22 cellular contexts compared by ENCODE assay signal in the genomic region with DNA sequence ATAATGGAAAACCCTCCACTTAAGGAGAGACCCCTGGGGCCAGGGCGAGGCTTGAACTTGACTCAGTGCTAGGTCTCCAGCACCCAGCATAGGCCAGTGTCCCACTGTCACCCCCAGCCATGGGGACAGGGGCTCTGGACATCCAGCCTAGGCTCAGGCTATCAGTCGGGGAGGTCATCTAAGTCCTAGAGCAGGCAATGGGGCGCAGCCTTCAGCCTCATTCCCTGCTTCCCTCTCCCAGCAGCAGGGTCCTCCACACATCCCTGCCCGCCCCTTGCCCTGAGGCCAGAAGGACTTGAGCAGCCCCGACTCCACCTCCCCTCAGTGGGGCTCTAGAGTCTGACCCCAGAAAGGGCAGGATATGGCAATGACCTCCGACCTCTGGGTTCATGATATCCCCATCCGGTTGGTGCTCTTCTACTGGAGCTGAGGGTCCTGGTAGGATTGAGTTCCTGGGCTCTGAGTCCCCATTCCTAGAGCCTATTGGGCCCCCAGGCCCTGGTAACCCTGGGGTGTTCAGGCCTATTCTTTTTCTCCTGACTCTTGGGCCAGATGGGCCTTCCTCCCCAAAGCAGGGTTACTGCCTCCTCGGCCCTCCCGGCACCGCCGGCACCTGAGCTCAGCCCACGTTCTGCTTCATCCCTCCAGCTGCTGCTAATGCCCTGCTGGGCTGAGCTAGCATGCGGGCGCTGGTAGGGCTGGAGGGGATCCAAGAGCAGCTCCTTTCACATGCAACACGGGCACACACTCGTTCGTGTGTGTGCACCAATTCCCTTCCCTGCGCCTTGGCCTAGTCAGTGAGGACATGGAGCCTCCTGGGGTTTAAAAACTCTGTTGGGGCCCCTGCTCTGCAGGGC. TPM values are rescaled to one million over a fixed set of nuclear protein-coding genes. Genes with fewer than 3 reads are reported as not detected.
A peak's percentile ranks its signal among the peaks of the same experiment; 100 is the strongest.
DNase-seq lines count a peak whose midpoint lies in the region; ATAC-seq and TF ChIP-seq lines count a peak whose summit lies in the region.
"Had no signal": no experiment of that assay in that cellular context is flagged by ENCODE, and none has a peak within 500 bp of the region (broad histone marks: within the 10 kb centered on the region; RNA-seq: fewer than 3 reads in every experiment).

No MANE protein-coding gene starts in this region.

- WGBS in mammary epithelial cell (ENCODE audit: low coverage, missing lambda C conversion rate), result 84% methylated on average over 15 of the region's 18 CpGs
- WGBS in endodermal cell (ENCODE audit: insufficient coverage in 1 of 2, insufficient read length in 1 of 2), 2 experiments, result 87 to 89% methylated on average over 13 to 18 of the region's 18 CpGs

- ATAC-seq in thoracic aorta (ENCODE audit: insufficient number of reproducible peaks, low FRiP score, low read depth), result peak; percentile 1
- ATAC-seq in HG03039 (IDR thresholded peaks at IDR 0.05; ENCODE audit: unreplicated experiment), result no peak

- no peak overlapping the region for H3K4me3 Mint-ChIP-seq in MCF 10A (ENCODE audit: unreplicated experiment)
- no peak overlapping the region for H3K4me3 Mint-ChIP-seq in endodermal cell
- H3K4me3 Mint-ChIP-seq: activated CD4-positive, alpha-beta T cell treated with anti-CD3 and anti-CD28 coated beads, Interleukin-2, amount 10 ng/mL, durations not matched to agents 7 days and 5 days; CD4-positive, alpha-beta T cell; immature natural killer cell; nephron; stimulated activated naive CD8-positive, alpha-beta T cell treated with anti-CD3 and anti-CD28 coated beads, Interleukin-15, Interleukin-2, amounts not matched to agents 100 ng/mL and 50 ng/mL, for 24 hours had no signal

- POLR2A ChIA-PET in MCF 10A (lab: Yijun Ruan, JAX), result no interaction called here

- H3K4me1 ChIP-seq in mammary epithelial cell (ENCODE audit: insufficient read depth, low read length) (peaks cover 41% of the 10 kb centered on the region), left ventricle myocardium inferior (peaks cover 24% of the 10 kb centered on the region), thoracic aorta (ENCODE audit: control insufficient read depth in 1 of 2, low read depth in 2 of 2) (peaks cover 40 to 62% of the 10 kb centered on the region in 2 donors), endodermal cell (ENCODE audit: control insufficient read depth, insufficient read depth, low read length) (peaks cover 5% of the 10 kb centered on the region)

- DNase-seq in mammary epithelial cell, result no peak
- DNase-seq in MCF 10A (ENCODE audit: unreplicated experiment), result no peak
- DNase-seq in RPMI8226, result peak; percentile 70
- no peak for DNase-seq in left ventricle myocardium inferior
- DNase-seq in thoracic aorta (ENCODE audit: low spot score), result no peak
- DNase-seq in endodermal cell, result no peak
- no peak for DNase-seq in HuH-7 (ENCODE audit: low spot score)
- DNase-seq: activated CD4-positive, alpha-beta T cell treated with anti-CD3 and anti-CD28 coated beads, Interleukin-2, amount 10 ng/mL, durations not matched to agents 7 days and 5 days; activated naive CD4-positive, alpha-beta T cell treated with anti-CD3 and anti-CD28 coated beads, Interleukin-2, amount 50 U/mL, for 16 hours; brain microvascular endothelial cell; CD4-positive, alpha-beta T cell; DMS79 treated with DMSO at 0.1 percent for 48 hours; glutamatergic neuron; H7; immature natural killer cell had no signal

- H3K27ac Mint-ChIP-seq in MCF 10A (ENCODE audit: low read depth, unreplicated experiment) (no peak overlapping the region), endodermal cell (no peak overlapping the region)
- H3K27ac Mint-ChIP-seq: activated CD4-positive, alpha-beta T cell treated with anti-CD3 and anti-CD28 coated beads, Interleukin-2, amount 10 ng/mL, durations not matched to agents 7 days and 5 days; CD4-positive, alpha-beta T cell; nephron; stimulated activated naive CD8-positive, alpha-beta T cell treated with anti-CD3 and anti-CD28 coated beads, Interleukin-15, Interleukin-2, amounts not matched to agents 100 ng/mL and 50 ng/mL, for 24 hours had no signal

- peaks cover 11% of the 10 kb centered on the region for H3K4me1 Mint-ChIP-seq in MCF 10A (ENCODE audit: insufficient read depth, unreplicated experiment)
- peaks cover 6% of the 10 kb centered on the region for H3K4me1 Mint-ChIP-seq in endodermal cell
- H3K4me1 Mint-ChIP-seq: nephron had no signal

- BruUV-seq in mammary epithelial cell (replicated peaks; lab: Mats Ljungman, UMichigan) (no TSS peak), MCF 10A (replicated peaks; lab: Mats Ljungman, UMichigan) (no TSS peak)

- no peaks in the 10 kb centered on the region for H3K36me3 ChIP-seq in mammary epithelial cell (ENCODE audit: insufficient read depth, low read length)
- no peaks in the 10 kb centered on the region for H3K36me3 ChIP-seq in left ventricle myocardium inferior
- no peaks in the 10 kb centered on the region for H3K36me3 ChIP-seq in thoracic aorta
- H3K36me3 ChIP-seq in endodermal cell (ENCODE audit: control insufficient read depth, insufficient read depth, low read length), result no peaks in the 10 kb centered on the region
- H3K36me3 ChIP-seq: brain microvascular endothelial cell had no signal

- TF ChIP-seq CTCF in mammary epithelial cell (conservative IDR thresholded peaks at IDR 0.05 in 1 of 2, IDR thresholded peaks at IDR 0.05 in 1 of 2; ENCODE audit: extremely low read depth in 1 of 2, insufficient read depth in 1 of 2, low read depth in 1 of 2, low read length in 2 of 2), result no peak
- no peak for TF ChIP-seq CTCF in MCF 10A (IDR thresholded peaks at IDR 0.05; ENCODE audit: unreplicated experiment)
- TF ChIP-seq CTCF in left ventricle myocardium inferior (IDR thresholded peaks at IDR 0.05; ENCODE audit: borderline replicate concordance), result no peak
- TF ChIP-seq CTCF in thoracic aorta (IDR thresholded peaks at IDR 0.05), result no peak
- TF ChIP-seq CTCF in endodermal cell (conservative IDR thresholded peaks at IDR 0.05), result no peak

- dilution Hi-C loops in mammary epithelial cell (cut with HindIII; ENCODE audit: low sequenced_read_pairs), result loop anchor here (5.0 kb wide), 1 partner anchor 49 kb away; no protein-coding TSS in a partner anchor

- H3K27me3 ChIP-seq in mammary epithelial cell (ENCODE audit: insufficient read depth, low read length) (no peaks in the 10 kb centered on the region), left ventricle myocardium inferior (ENCODE audit: low read depth) (peaks cover 30% of the 10 kb centered on the region), thoracic aorta (replicated peaks; ENCODE audit: insufficient read depth) (no peaks in the 10 kb centered on the region), endodermal cell (ENCODE audit: control insufficient read depth, insufficient read depth, low read length, poor library complexity, severe bottlenecking) (no peaks in the 10 kb centered on the region)
- H3K27me3 ChIP-seq: brain microvascular endothelial cell had no signal

- H3K27ac ChIP-seq in mammary epithelial cell (ENCODE audit: insufficient read depth, low read depth, low read length) (no peak overlapping the region), left ventricle myocardium inferior (replicated peaks) (peak overlapping the region; percentile 56), thoracic aorta (peak overlapping the region; percentile 92 to 97), endodermal cell (ENCODE audit: low read depth, low read length) (no peak overlapping the region)
- H3K27ac ChIP-seq: brain microvascular endothelial cell had no signal

- H3K9me3 ChIP-seq in mammary epithelial cell (replicated peaks; ENCODE audit: insufficient read depth, low read length), result no peaks in the 10 kb centered on the region
- no peaks in the 10 kb centered on the region for H3K9me3 ChIP-seq in left ventricle myocardium inferior (replicated peaks)
- no peaks in the 10 kb centered on the region for H3K9me3 ChIP-seq in thoracic aorta
- H3K9me3 ChIP-seq in endodermal cell (ENCODE audit: control insufficient read depth, low read length), result no peaks in the 10 kb centered on the region
- H3K9me3 ChIP-seq: A549 had no signal

- CTCF ChIA-PET in mammary epithelial cell (lab: Charles Lee; ENCODE audit: low non-redundant PET), result no interaction called here
- CTCF ChIA-PET in MCF 10A (lab: Yijun Ruan, JAX), result interaction anchor here (0.6 kb wide), 1 partner anchor 11 kb away, joined by 3 read pairs; no protein-coding TSS in a partner anchor

- H3K9ac ChIP-seq in mammary epithelial cell (ENCODE audit: insufficient read depth, low read length) (no peak overlapping the region), endodermal cell (ENCODE audit: extremely low read depth, low read length, poor library complexity, severe bottlenecking) (no peak overlapping the region)

- H3K4me3 ChIP-seq in mammary epithelial cell (replicated peaks in 1 of 3; ENCODE audit: insufficient read depth in 1 of 3, low read depth in 2 of 3, low read length in 3 of 3) (no peak overlapping the region), left ventricle myocardium inferior (no peak overlapping the region), thoracic aorta (peak overlapping the region; percentile 55), endodermal cell (ENCODE audit: low read length) (no peak overlapping the region)
- H3K4me3 ChIP-seq: A549 had no signal

- no peak overlapping the region for H3K4me2 ChIP-seq in mammary epithelial cell (ENCODE audit: insufficient read depth, low read depth, low read length)
- H3K4me2 ChIP-seq: A549 had no signal

- H3K36me3 Mint-ChIP-seq in MCF 10A (ENCODE audit: insufficient read depth, unreplicated experiment) (no peaks in the 10 kb centered on the region), endodermal cell (ENCODE audit: low read depth) (no peaks in the 10 kb centered on the region)
- H3K36me3 Mint-ChIP-seq: immature natural killer cell had no signal

- H3K79me2 ChIP-seq in mammary epithelial cell (ENCODE audit: insufficient read depth, low read length), result no peaks in the 10 kb centered on the region

- in situ Hi-C loops in mammary epithelial cell (cut with MboI; ENCODE audit: low sequenced_read_pairs in 2 of 2), result loop anchor here in 1 of 2 donors (25.0 kb wide), 1 partner anchor 304 kb away; a partner anchor contains a TSS

- H2AFZ ChIP-seq in mammary epithelial cell (ENCODE audit: low read depth, low read length), result peak overlapping the region; percentile 76

- H3K9me3 Mint-ChIP-seq in MCF 10A (ENCODE audit: unreplicated experiment), result no peaks in the 10 kb centered on the region
- no peaks in the 10 kb centered on the region for H3K9me3 Mint-ChIP-seq in endodermal cell
- H3K9me3 Mint-ChIP-seq: activated CD4-positive, alpha-beta T cell treated with anti-CD3 and anti-CD28 coated beads, Interleukin-2, amount 10 ng/mL, durations not matched to agents 7 days and 5 days; CD4-positive, alpha-beta T cell; immature natural killer cell; nephron; stimulated activated naive CD8-positive, alpha-beta T cell treated with anti-CD3 and anti-CD28 coated beads, Interleukin-15, Interleukin-2, amounts not matched to agents 100 ng/mL and 50 ng/mL, for 24 hours had no signal

- intact Hi-C loops in mammary epithelial cell (cut with micrococcal nuclease), result no loop called here
- intact Hi-C loops in MCF 10A (cut with micrococcal nuclease), result no loop called here
- intact Hi-C loops in left ventricle myocardium inferior (cut with micrococcal nuclease), result no loop called here

- no peaks in the 10 kb centered on the region for H4K20me1 ChIP-seq in mammary epithelial cell (ENCODE audit: insufficient read depth, low read length)

- H3K27me3 Mint-ChIP-seq in MCF 10A (ENCODE audit: insufficient read depth, unreplicated experiment), result no peaks in the 10 kb centered on the region
- peaks cover 11% of the 10 kb centered on the region for H3K27me3 Mint-ChIP-seq in endodermal cell (ENCODE audit: insufficient read depth)

RNA-seq across cellular contexts. Expression of a gene that starts 4.4 kb away (rescaled TPM):
- 10 to 100 TPM in 1 of 2 donors, 1 to 10 TPM in 1; 1.3 to 21.5 TPM for total RNA-seq in mammary epithelial cell
- polyA plus RNA-seq in mammary epithelial cell, result 8.3 TPM
- not detected for polyA minus RNA-seq in mammary epithelial cell
- total RNA-seq in MCF 10A (2022), result not detected in 2 replicates
- not detected for total RNA-seq in left ventricle myocardium inferior
- 10 to 100 TPM in 1 of 2 donors, 1 to 10 TPM in 1; 4.5 to 16.9 TPM for total RNA-seq in thoracic aorta
- total RNA-seq in endodermal cell, result 1 to 10 TPM; 2.1 to 4.2 TPM
- polyA plus RNA-seq in endodermal cell (2013, experiment 1 of 2), result not detected
- 0.41 TPM for polyA plus RNA-seq in endodermal cell (2013, experiment 2 of 2)
- total RNA-seq: activated CD4-positive, alpha-beta T cell treated with anti-CD3 and anti-CD28 coated beads, Interleukin-2, amount 10 ng/mL, durations not matched to agents 7 days and 5 days; CD4-positive, alpha-beta T cell; H7; NCI-H460 had no signal
- polyA plus RNA-seq: A549, immature natural killer cell had no signal

RNA-seq across cellular contexts. Expression of a gene that starts 10.1 kb away (rescaled TPM):
- total RNA-seq in mammary epithelial cell (under 1 TPM in 1 of 2 donors, not detected in 1; 0.61 TPM), MCF 10A (2022) (0.61 and 0.79 TPM in 2 replicates), left ventricle myocardium inferior (not detected), thoracic aorta (not detected), endodermal cell (not detected)
- 0.52 TPM for polyA plus RNA-seq in mammary epithelial cell
- not detected for polyA minus RNA-seq in mammary epithelial cell
- not detected for polyA plus RNA-seq in endodermal cell (2013, experiment 1 of 2)
- not detected for polyA plus RNA-seq in endodermal cell (2013, experiment 2 of 2)
- total RNA-seq: activated CD4-positive, alpha-beta T cell treated with anti-CD3 and anti-CD28 coated beads, Interleukin-2, amount 10 ng/mL, durations not matched to agents 7 days and 5 days; CD4-positive, alpha-beta T cell; dermis microvascular lymphatic vessel endothelial cell; H7; NCI-H460; ureter had no signal

RNA-seq across cellular contexts. Expression of a gene that starts 13.9 kb away (rescaled TPM):
- total RNA-seq in mammary epithelial cell (100 to 1,000 TPM in 1 of 2 donors, 10 to 100 TPM in 1; 22.8 to 174 TPM), MCF 10A (2022) (154 and 198 TPM in 2 replicates), left ventricle myocardium inferior (215 TPM), thoracic aorta (10 to 100 TPM; 22.2 to 60.0 TPM), endodermal cell (100 to 1,000 TPM; 348 to 409 TPM)
- polyA plus RNA-seq in mammary epithelial cell, result 155 TPM
- 111 TPM for polyA minus RNA-seq in mammary epithelial cell
- polyA plus RNA-seq in endodermal cell (2013, experiment 1 of 2), result 204 TPM
- polyA plus RNA-seq in endodermal cell (2013, experiment 2 of 2), result 191 TPM

RNA-seq across cellular contexts. Expression of a gene that starts 14.2 kb away (rescaled TPM):
- total RNA-seq in mammary epithelial cell (10 to 100 TPM; 26.8 to 36.9 TPM), MCF 10A (2022) (21.7 and 33.5 TPM in 2 replicates), left ventricle myocardium inferior (19.7 TPM), thoracic aorta (10 to 100 TPM; 20.6 to 43.5 TPM), endodermal cell (10 to 100 TPM; 37.4 to 40.1 TPM)
- 40.5 TPM for polyA plus RNA-seq in mammary epithelial cell
- polyA minus RNA-seq in mammary epithelial cell, result 74.5 TPM
- polyA plus RNA-seq in endodermal cell (2013, experiment 1 of 2), result 22.4 TPM
- polyA plus RNA-seq in endodermal cell (2013, experiment 2 of 2), result 24.8 TPM

RNA-seq across cellular contexts. Expression of a gene that starts 32.8 kb away (rescaled TPM):
- total RNA-seq in mammary epithelial cell, result under 1 TPM in 1 of 2 donors, not detected in 1; under 0.01 TPM
- not detected for polyA plus RNA-seq in mammary epithelial cell
- polyA minus RNA-seq in mammary epithelial cell, result not detected
- total RNA-seq in MCF 10A (2022), result not detected in 2 replicates
- total RNA-seq in left ventricle myocardium inferior, result 1.3 TPM
- 1 to 10 TPM in 1 of 2 donors, not detected in 1; 1.1 TPM for total RNA-seq in thoracic aorta
- 10 to 100 TPM in 1 of 2 donors, 1 to 10 TPM in 1; 7.4 to 11.2 TPM for total RNA-seq in endodermal cell
- 10.6 TPM for polyA plus RNA-seq in endodermal cell (2013, experiment 1 of 2)
- polyA plus RNA-seq in endodermal cell (2013, experiment 2 of 2), result 8.9 TPM
- total RNA-seq: activated CD4-positive, alpha-beta T cell treated with anti-CD3 and anti-CD28 coated beads, Interleukin-2, amount 10 ng/mL, durations not matched to agents 7 days and 5 days; CD4-positive, alpha-beta T cell; NCI-H460; ureter had no signal
- polyA plus RNA-seq: A549, immature natural killer cell had no signal

Comparison
In these comparisons a context has a peak if more than half of its experiments do, and no peak if none do; other contexts are left out.
1. H3K27ac ChIP-seq: peak in left ventricle myocardium inferior (single experiment) and thoracic aorta (2 of 2); none in mammary epithelial cell (single experiment) and endodermal cell (single experiment).